8 cellular contexts compared by ENCODE assay signal in the genomic region with DNA sequence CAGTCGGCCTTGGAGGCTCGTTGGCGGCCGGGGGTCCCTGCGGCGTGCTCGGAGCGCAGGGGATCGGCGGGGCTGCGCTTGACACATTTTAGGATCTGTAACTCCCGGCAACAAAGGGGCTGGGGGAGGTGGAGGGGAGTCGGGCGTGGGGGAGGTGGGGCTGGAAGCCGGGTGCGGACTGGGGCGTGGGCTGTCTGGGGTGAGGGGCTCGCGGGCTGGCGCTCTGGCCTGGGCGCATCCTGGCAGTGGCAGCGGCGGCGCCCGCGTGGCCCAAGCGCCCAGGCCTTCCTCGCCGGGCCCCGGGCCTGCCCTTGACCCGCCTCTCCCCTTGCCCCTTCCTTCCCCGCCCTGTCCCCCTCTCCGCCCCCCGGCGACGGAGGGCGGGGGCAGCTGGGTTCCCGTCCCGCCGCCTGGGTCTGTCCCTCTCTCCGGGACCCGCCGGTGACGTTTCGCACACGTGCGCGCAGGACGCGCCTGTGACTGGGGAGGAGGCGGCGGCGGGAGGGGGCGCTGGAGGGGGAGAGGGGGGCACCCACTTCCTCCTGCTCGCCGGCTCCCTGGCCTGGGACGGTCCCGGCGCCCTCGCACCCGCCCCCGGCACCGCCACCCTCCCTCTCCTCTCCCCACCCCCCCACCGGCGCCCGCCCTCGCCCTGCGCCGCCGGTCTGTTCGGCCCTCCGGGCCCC. TPM values are rescaled to one million over a fixed set of nuclear protein-coding genes. Genes with fewer than 3 reads are reported as not detected.
DNase-seq lines count a peak whose midpoint lies in the region; ATAC-seq, FAIRE-seq and TF ChIP-seq lines count a peak whose summit lies in the region.

No MANE protein-coding gene starts in this region.

- peak overlapping the region; percentile 90 for H3K4me3 ChIP-seq in GM12865 (ENCODE audit: low read depth, low read length)
- H3K4me3 ChIP-seq in adrenal gland: peak overlapping the region in 3 of 4 donors; percentile 51 to 97 (median 90)
- H3K4me3 ChIP-seq in left ventricle myocardium inferior: peak overlapping the region; percentile 86
- H3K4me3 ChIP-seq in psoas muscle: peak overlapping the region; percentile 84

- peak; percentile 13 for FAIRE-seq in urothelium cell line (lab: Jason Lieb, UNC)

- TF ChIP-seq POLR2A in adrenal gland (IDR thresholded peaks at IDR 0.05): peak in 1 of 2 donors; percentile 29

- DNase-seq in GM12865 (ENCODE audit: low read depth): peak; percentile 97
- DNase-seq in NCI-H1048 (lab: John Stamatoyannopoulos, UW): peak; percentile 77
- peak; percentile 60 to 87 (median 74) for DNase-seq in T-cell
- peak; percentile 85 to 94 (median 90) for DNase-seq in adrenal gland
- DNase-seq in left ventricle myocardium inferior: peak; percentile 90
- DNase-seq in psoas muscle: peak; percentile 89 to 94
- DNase-seq in urothelium cell line (ENCODE audit: low spot score): peak; percentile 81

- no peaks in the 10 kb centered on the region for H3K9me3 Mint-ChIP-seq in T-cell

- no peaks in the 10 kb centered on the region for H3K27me3 ChIP-seq in adrenal gland
- H3K27me3 ChIP-seq in left ventricle myocardium inferior (ENCODE audit: low read depth): no peaks in the 10 kb centered on the region
- H3K27me3 ChIP-seq in psoas muscle (ENCODE audit: insufficient read depth in 3 of 3, low read length in 2 of 3): no peaks in the 10 kb centered on the region

- H3K27ac ChIP-seq in adrenal gland (peak overlapping the region; percentile 83 to 96 (median 86)), left ventricle myocardium inferior (replicated peaks) (peak overlapping the region; percentile 88), psoas muscle (peak overlapping the region; percentile 87)

- H3K4me1 ChIP-seq in adrenal gland (replicated peaks in 1 of 2): no peaks in the 10 kb centered on the region
- peaks cover 44% of the 10 kb centered on the region for H3K4me1 ChIP-seq in left ventricle myocardium inferior
- H3K4me1 ChIP-seq in psoas muscle: peaks cover 9% of the 10 kb centered on the region

- no peaks in the 10 kb centered on the region for H3K36me3 ChIP-seq in adrenal gland (replicated peaks in 1 of 2)
- H3K36me3 ChIP-seq in left ventricle myocardium inferior: no peaks in the 10 kb centered on the region
- peaks cover 0 to 8% of the 10 kb centered on the region in 2 donors for H3K36me3 ChIP-seq in psoas muscle (ENCODE audit: insufficient read depth in 1 of 2, low read depth in 1 of 2)

- no peak for TF ChIP-seq CTCF in GM12865 (IDR thresholded peaks at IDR 0.05; ENCODE audit: insufficient read depth, low read depth, low read length, missing control alignments)
- no peak for TF ChIP-seq CTCF in adrenal gland (IDR thresholded peaks at IDR 0.05)
- no peak for TF ChIP-seq CTCF in left ventricle myocardium inferior (IDR thresholded peaks at IDR 0.05; ENCODE audit: borderline replicate concordance)
- no peak for TF ChIP-seq CTCF in psoas muscle (IDR thresholded peaks at IDR 0.05)

- peaks cover 52 to 53% (median 52%) of the 10 kb centered on the region in 3 donors for H3K4me1 Mint-ChIP-seq in T-cell

- ATAC-seq in HG02588 (IDR thresholded peaks at IDR 0.05; ENCODE audit: unreplicated experiment) (peak; percentile 46), T-cell (replicated peaks in 1 of 4) (peak; percentile 50 to 57 (median 54)), psoas muscle (peak; percentile 67 to 73 (median 70))

- H3K27me3 Mint-ChIP-seq in T-cell: no peaks in the 10 kb centered on the region

- CTCF ChIA-PET in T-cell (lab: Charles Lee): interaction anchor here (0.6 to 2.2 kb wide), 15 partner anchors 11 to 132 kb away, joined by 3 to 10 read pairs (median 5); no protein-coding TSS in a partner anchor

- WGBS in adrenal gland, 4 donors: 1% methylated on average over 30 to 72 of the region's 72 CpGs; no CpG with 5 or more reads in 1 of the 4 donors
- WGBS in psoas muscle, 3 donors: 0 to 1% (median 1%) methylated on average over 19 to 69 of the region's 72 CpGs

- POLR2A ChIA-PET in T-cell (lab: Charles Lee): interaction anchor here (0.6 to 2.0 kb wide), 4 partner anchors 69 to 112 kb away, joined by 5 to 26 read pairs (median 10); no protein-coding TSS in a partner anchor

- peak overlapping the region; percentile 96 to 100 (median 98) for H3K4me3 Mint-ChIP-seq in T-cell

- H3K9me3 ChIP-seq in adrenal gland (replicated peaks in 1 of 3) (no peaks in the 10 kb centered on the region), left ventricle myocardium inferior (replicated peaks) (no peaks in the 10 kb centered on the region), psoas muscle (no peaks in the 10 kb centered on the region)

- peak overlapping the region in 1 of 2 donors; percentile 49 for H3K27ac Mint-ChIP-seq in T-cell

- peaks cover 3% of the 10 kb centered on the region for H3K36me3 Mint-ChIP-seq in T-cell

- intact Hi-C loops in adrenal gland (cut with DNase I) (no loop called here), left ventricle myocardium inferior (cut with micrococcal nuclease) (loop anchor here (5.0 kb wide), 1 partner anchor 124 kb away; no protein-coding TSS in a partner anchor), psoas muscle (cut with DNase I) (loop anchor here (5.0 kb wide), 2 partner anchors 111 to 129 kb away; partner anchors contain the start of gene CDKAL1 (in 2 of the 2))

RNA-seq across cellular contexts. Expression of gene E2F3, which starts 1.5 kb away (rescaled TPM):
- total RNA-seq in T-cell (10 to 100 TPM in 4 of 5 donors, 1 to 10 TPM in 1; 9.6 to 28.2 (median 23.1) TPM), adrenal gland (10 to 100 TPM in 3 of 8 donors, 1 to 10 TPM in 5; 5.2 to 12.0 (median 8.6) TPM), left ventricle myocardium inferior (6.7 TPM), psoas muscle (10 to 100 TPM in 3 of 4 donors, 1 to 10 TPM in 1; 8.8 to 16.8 (median 15.9) TPM)
- polyA plus RNA-seq in adrenal gland (10 to 100 TPM in 1 of 3 donors, 1 to 10 TPM in 2; 6.0 to 11.1 (median 6.6) TPM), psoas muscle (10 to 100 TPM in 1 of 3 donors, 1 to 10 TPM in 2; 4.8 to 15.3 (median 6.9) TPM)

Comparison
In these comparisons a context has a peak if more than half of its experiments do, and no peak if none do; other contexts are left out.
1. Peak in every context shown above with its lines: DNase-seq, ATAC-seq, H3K4me3 ChIP-seq and H3K27ac ChIP-seq.
2. intact Hi-C loops: an anchor here in left ventricle myocardium inferior (5.0 kb wide) and psoas muscle (5.0 kb wide); none called in adrenal gland.